28 cellular contexts compared by ENCODE assay signal in the genomic region with DNA sequence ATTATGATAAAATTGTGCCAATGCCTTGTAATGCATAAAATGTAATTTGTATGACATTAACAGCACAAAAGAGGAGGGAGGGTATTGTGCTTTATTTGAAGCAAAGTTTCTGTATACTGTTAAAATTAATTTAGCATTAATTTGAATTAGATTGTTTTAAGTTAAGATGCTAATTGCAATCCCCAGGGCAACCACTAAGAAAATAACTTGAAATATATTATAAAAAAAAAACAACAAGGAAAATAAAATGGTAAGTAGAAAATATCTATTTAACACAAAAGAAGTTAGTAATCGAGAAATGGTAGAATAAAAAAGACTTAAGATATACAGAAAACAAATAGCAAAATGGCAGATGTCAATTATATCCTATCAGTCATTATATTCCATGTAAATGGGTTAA.
"Had no signal": no experiment of that assay in that cellular context is flagged by ENCODE, and none has a peak within 500 bp of the region (broad histone marks: within the 10 kb centered on the region; RNA-seq: fewer than 3 reads in every experiment).

No MANE protein-coding gene starts in this region.

- H3K9ac ChIP-seq: neural progenitor cell had no signal

- H3K9me3 Mint-ChIP-seq: immature natural killer cell; naive B cell; natural killer cell; nephron progenitor cell; neural progenitor cell; stimulated activated naive CD8-positive, alpha-beta T cell treated with anti-CD3 and anti-CD28 coated beads, Interleukin-15, Interleukin-2, amounts not matched to agents 100 ng/mL and 50 ng/mL, for 24 hours had no signal

- ATAC-seq: left colon; left lung; lower lobe of right lung; natural killer cell; right cardiac atrium; sciatic nerve; stimulated activated effector memory CD8-positive, alpha-beta T cell treated with anti-CD3 and anti-CD28 coated beads, Interleukin-12 subunit alpha, Interleukin-12 subunit beta, amount 100 ng/mL, for 72 hours had no signal

- H3K4me2 ChIP-seq: neural progenitor cell had no signal

- H3K36me3 Mint-ChIP-seq: immature natural killer cell; naive B cell; natural killer cell; neural progenitor cell; stimulated activated effector memory CD8-positive, alpha-beta T cell treated with anti-CD3 and anti-CD28 coated beads, Interleukin-12 subunit alpha, Interleukin-12 subunit beta, amount 100 ng/mL, for 72 hours had no signal

- H3K27ac Mint-ChIP-seq: immature natural killer cell; naive B cell; natural killer cell; nephron progenitor cell; neural progenitor cell; stimulated activated effector memory CD8-positive, alpha-beta T cell treated with anti-CD3 and anti-CD28 coated beads, Interleukin-12 subunit alpha, Interleukin-12 subunit beta, amount 100 ng/mL, for 72 hours; stimulated activated naive CD8-positive, alpha-beta T cell treated with anti-CD3 and anti-CD28 coated beads, Interleukin-15, Interleukin-2, amounts not matched to agents 100 ng/mL and 50 ng/mL, for 24 hours had no signal

- H3K4me1 ChIP-seq: left lung, lower lobe of right lung, neural progenitor cell, prostate gland, spleen, tibial nerve, upper lobe of left lung, vagina had no signal

- H2AFZ ChIP-seq: neural progenitor cell had no signal

- H3K36me3 ChIP-seq: left lung, lower lobe of right lung, neural progenitor cell, neutrophil, ovary, prostate gland, spleen, tibial nerve, upper lobe of left lung, vagina had no signal

- H3K9me3 ChIP-seq: left lung, lower lobe of right lung, neutrophil, ovary, prostate gland, spleen, tibial nerve, upper lobe of left lung, vagina had no signal

- H3K4me3 ChIP-seq: left lung, lower lobe of right lung, neural progenitor cell, ovary, prostate gland, skin epidermis, spleen, tibial nerve, upper lobe of left lung, vagina had no signal

- H3K4me3 Mint-ChIP-seq: immature natural killer cell; naive B cell; natural killer cell; nephron progenitor cell; neural progenitor cell; stimulated activated effector memory CD8-positive, alpha-beta T cell treated with anti-CD3 and anti-CD28 coated beads, Interleukin-12 subunit alpha, Interleukin-12 subunit beta, amount 100 ng/mL, for 72 hours; stimulated activated naive CD8-positive, alpha-beta T cell treated with anti-CD3 and anti-CD28 coated beads, Interleukin-15, Interleukin-2, amounts not matched to agents 100 ng/mL and 50 ng/mL, for 24 hours had no signal

- H3K27me3 ChIP-seq: left lung, neural progenitor cell, neutrophil, ovary, tibial nerve, upper lobe of left lung, vagina had no signal

- H3K4me1 Mint-ChIP-seq: immature natural killer cell; naive B cell; natural killer cell; stimulated activated effector memory CD8-positive, alpha-beta T cell treated with anti-CD3 and anti-CD28 coated beads, Interleukin-12 subunit alpha, Interleukin-12 subunit beta, amount 100 ng/mL, for 72 hours had no signal

- DNase-seq: hippocampal formation; immature natural killer cell; kidney; left colon; left lung; lower lobe of right lung; mammary epithelial cell; mesenchymal stem cell; naive B cell; natural killer cell; nephron progenitor cell; occipital lobe; ovary; retina; right cardiac atrium; spleen; stimulated activated CD4-positive, alpha-beta T cell treated with anti-CD3 and anti-CD28 coated beads, Interleukin-4, amount 100 ng/mL, for 24 hours; stimulated activated naive CD4-positive, alpha-beta T cell; upper lobe of left lung had no signal

- H3K27ac ChIP-seq: left lung, lower lobe of right lung, neural progenitor cell, neutrophil, ovary, prostate gland, skin epidermis, spleen, tibial nerve, upper lobe of left lung, vagina had no signal
